Comparison of ENCODE assay signal across 17 cellular contexts in the genomic region with DNA sequence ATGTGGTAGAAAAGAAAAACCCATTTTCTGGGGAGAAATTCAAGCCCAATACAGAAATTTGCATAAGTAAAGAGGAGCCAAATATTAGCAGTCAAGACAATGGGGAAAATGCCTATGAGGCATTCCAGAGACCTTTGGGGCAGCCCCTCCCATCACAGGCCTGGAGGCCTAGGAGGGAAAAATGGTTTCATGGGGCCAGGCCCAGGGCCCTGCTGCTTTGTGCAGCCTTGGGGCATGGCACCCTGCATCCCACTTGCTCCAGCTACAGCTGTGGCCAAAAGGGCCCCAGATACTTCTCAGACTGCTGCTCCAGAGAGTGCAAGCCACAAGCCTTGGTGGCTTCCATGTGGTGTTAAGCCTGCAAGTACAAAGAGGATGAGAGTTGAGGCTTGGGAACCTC. TPM values are rescaled to one million over a fixed set of nuclear protein-coding genes. Genes with fewer than 3 reads are reported as not detected.
A peak's percentile ranks its signal among the peaks of the same experiment; 100 is the strongest.
DNase-seq lines count a peak whose midpoint lies in the region; ATAC-seq and TF ChIP-seq lines count a peak whose summit lies in the region.
"Had no signal": no experiment of that assay in that cellular context is flagged by ENCODE, and none has a peak within 500 bp of the region (broad histone marks: within the 10 kb centered on the region; RNA-seq: fewer than 3 reads in every experiment).

No MANE protein-coding gene starts in this region.

- DNase-seq in HL-60 (ENCODE audit: low read depth in 1 of 2, low spot score in 1 of 2) (no peak), lower lobe of right lung (no peak), left lobe of liver (ENCODE audit: low spot score) (no peak), H7 (no peak)
- DNase-seq in NK-92 treated with Interleukin-12 subunit alpha and Interleukin-12 subunit beta, amount 100 ng/mL, for 24 hours (lab: John Stamatoyannopoulos, UW), result no peak
- DNase-seq: 8988T; CD4-positive, alpha-beta T cell; CD8-positive, alpha-beta memory T cell; DMS 273 treated with DMSO at 0.1 percent for 48 hours; DMS79; EL; GDM1 had no signal

- intact Hi-C loops in lower lobe of right lung (cut with DNase I), result no loop called here

- no peaks in the 10 kb centered on the region for H4K20me1 ChIP-seq in BLaER1 treated with 17β-estradiol and CSF1 and Interleukin-3, amounts not matched to agents 10 nM and 100 nM

- H3K4me3 ChIP-seq in BLaER1 treated with 17β-estradiol and CSF1 and Interleukin-3, amounts not matched to agents 10 nM and 100 nM, result peak overlapping the region in 5 of 10 experiments; percentile 17 to 50 (median 33); a peak in 6 of 20 replicates
- no peak overlapping the region for H3K4me3 ChIP-seq in HL-60 (replicated peaks; ENCODE audit: insufficient read depth, low read length)
- H3K4me3 ChIP-seq in lower lobe of right lung, result no peak overlapping the region
- no peak overlapping the region for H3K4me3 ChIP-seq in H7 (ENCODE audit: insufficient read depth, low read depth, low read length)
- H3K4me3 ChIP-seq: GM12878, GM23338, HAP-1 had no signal

- TF ChIP-seq CTCF in HL-60 (IDR thresholded peaks at IDR 0.05; ENCODE audit: insufficient read depth, low read length) (no peak), lower lobe of right lung (IDR thresholded peaks at IDR 0.05) (no peak)

- ATAC-seq in lower lobe of right lung (no peak), left lobe of liver (no peak)
- ATAC-seq: GM12878, GM23338 had no signal

- no peak overlapping the region for H3K9ac ChIP-seq in BLaER1 treated with 17β-estradiol and CSF1 and Interleukin-3, amounts not matched to agents 10 nM and 100 nM

- H3K27me3 ChIP-seq in BLaER1 treated with 17β-estradiol and CSF1 and Interleukin-3, amounts not matched to agents 10 nM and 100 nM, result no peaks in the 10 kb centered on the region
- no peaks in the 10 kb centered on the region for H3K27me3 ChIP-seq in HL-60 (ENCODE audit: insufficient read depth, poor library complexity, severe bottlenecking)
- no peaks in the 10 kb centered on the region for H3K27me3 ChIP-seq in lower lobe of right lung (ENCODE audit: low read depth)
- H3K27me3 ChIP-seq in H7 (ENCODE audit: control insufficient read depth, insufficient read depth, low read length), result no peaks in the 10 kb centered on the region

- H3K27ac ChIP-seq in BLaER1 treated with 17β-estradiol and CSF1 and Interleukin-3, amounts not matched to agents 10 nM and 100 nM, result peak overlapping the region in 6 of 11 experiments; percentile 84 to 96 (median 94); a peak in 11 of 22 replicates
- H3K27ac ChIP-seq in HL-60 (replicated peaks) (peak overlapping the region; percentile 82), lower lobe of right lung (peak overlapping the region; percentile 25)
- H3K27ac ChIP-seq: C4-2B had no signal

- H3K36me3 ChIP-seq in BLaER1 treated with 17β-estradiol and CSF1 and Interleukin-3, amounts not matched to agents 10 nM and 100 nM, result peaks cover 0 to 18% (median 4%) of the 10 kb centered on the region in 11 experiments; a peak in 7 of 22 replicates
- H3K36me3 ChIP-seq in lower lobe of right lung (no peaks in the 10 kb centered on the region), H7 (replicated peaks; ENCODE audit: control insufficient read depth, insufficient read depth, low read length) (no peaks in the 10 kb centered on the region)
- H3K36me3 ChIP-seq: HAP-1 had no signal

- peaks cover 21 to 64% (median 35%) of the 10 kb centered on the region in 11 experiments for H3K9me3 ChIP-seq in BLaER1 treated with 17β-estradiol and CSF1 and Interleukin-3, amounts not matched to agents 10 nM and 100 nM (replicated peaks in 1 of 11)
- peaks cover 8% of the 10 kb centered on the region for H3K9me3 ChIP-seq in lower lobe of right lung

- H3K4me2 ChIP-seq in BLaER1 treated with 17β-estradiol and CSF1 and Interleukin-3, amounts not matched to agents 10 nM and 100 nM, result peak overlapping the region in 3 of 11 experiments; percentile 73 to 74 (median 73); a peak in 6 of 22 replicates
- H3K4me2 ChIP-seq: GM23338 had no signal

- H3K4me1 ChIP-seq in BLaER1 treated with 17β-estradiol and CSF1 and Interleukin-3, amounts not matched to agents 10 nM and 100 nM, result peaks cover 0 to 83% (median 20%) of the 10 kb centered on the region in 10 experiments; a peak in 15 of 20 replicates
- H3K4me1 ChIP-seq in lower lobe of right lung, result peaks cover 38% of the 10 kb centered on the region
- H3K4me1 ChIP-seq: HAP-1 had no signal

RNA-seq across cellular contexts. Expression of gene CYP1B1, which starts 51.3 kb away (rescaled TPM):
- total RNA-seq in lower lobe of right lung (67.0 TPM), left lobe of liver (6.1 TPM)
- total RNA-seq in H7 (2014; rRNA removed; shearing (Covaris generic)), result 7.3 and 9.2 TPM in 2 replicates

Comparison
In these comparisons a context has a peak if more than half of its experiments do, and no peak if none do; other contexts are left out.
1. H3K27ac ChIP-seq: peak in every context shown above with its lines; median percentile 94 in BLaER1 treated with 17β-estradiol and CSF1 and Interleukin-3, amounts not matched to agents 10 nM and 100 nM; 82 in HL-60; 25 in lower lobe of right lung.